19 cellular contexts compared by ENCODE assay signal in the genomic region with DNA sequence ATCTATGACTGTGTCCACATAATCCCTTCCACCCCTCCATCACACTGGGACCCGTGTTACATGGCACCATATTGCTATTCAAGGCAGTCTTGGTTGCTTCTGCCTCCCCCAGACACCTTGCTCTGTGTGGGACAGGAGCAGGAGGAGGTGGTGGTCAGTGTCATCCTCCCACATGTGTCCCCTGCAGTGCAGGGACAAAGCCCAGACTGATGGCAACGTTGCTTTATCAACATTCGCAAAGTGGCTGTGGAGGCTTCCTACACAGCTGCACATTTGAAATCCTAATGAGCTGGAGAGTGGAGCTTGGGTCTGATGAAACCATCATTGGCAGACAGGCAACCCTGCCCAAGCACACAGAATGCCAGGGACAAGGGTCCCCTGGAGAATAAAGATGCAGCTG. TPM values are rescaled to one million over a fixed set of nuclear protein-coding genes. Genes with fewer than 3 reads are reported as not detected.
"Had no signal": no experiment of that assay in that cellular context is flagged by ENCODE, and none has a peak within 500 bp of the region (broad histone marks: within the 10 kb centered on the region; RNA-seq: fewer than 3 reads in every experiment).

No MANE protein-coding gene starts in this region.

- H3K9ac ChIP-seq: SK-N-SH had no signal

- H3K27ac ChIP-seq: brain microvascular endothelial cell, esophagus squamous epithelium, lower lobe of right lung, sigmoid colon, tibial nerve had no signal

- H3K9me3 ChIP-seq: lower lobe of right lung, SK-N-SH, tibial nerve had no signal

- H3K27ac Mint-ChIP-seq: activated B cell treated with CpG ODN at 0.5 μM for 24 hours; activated CD4-positive, alpha-beta memory T cell treated with anti-CD3 and anti-CD28 coated beads for 36 hours; activated naive CD8-positive, alpha-beta T cell treated with anti-CD3 and anti-CD28 coated beads, Interleukin-2, amount 10 ng/mL, durations not matched to agents 7 days and 5 days; stimulated activated naive B cell treated with anti-CD40 and anti-IgM and Interleukin-4, amounts not matched to agents 10 μg/mL and 1 μg/mL and 100 μg/mL, for 72 hours; T-cell had no signal

- DNase-seq: activated B cell treated with CpG ODN at 0.5 μM for 24 hours; activated CD4-positive, alpha-beta memory T cell treated with anti-CD3 and anti-CD28 coated beads for 36 hours; activated CD4-positive, alpha-beta T cell treated with anti-CD3 and anti-CD28 coated beads for 4 hours; activated naive CD4-positive, alpha-beta T cell treated with Interleukin-2 at 50 U/mL for 16 hours; activated naive CD8-positive, alpha-beta T cell treated with anti-CD3 and anti-CD28 coated beads, Interleukin-2, amount 10 ng/mL, durations not matched to agents 7 days and 5 days; activated T-cell treated with anti-CD3 and anti-CD28 coated beads for 4 hours; brain microvascular endothelial cell; cortex of kidney; effector CD8-positive, alpha-beta T cell; esophagus squamous epithelium; left colon; lower lobe of right lung; sigmoid colon; SK-N-SH; stimulated activated naive B cell treated with anti-CD40 and anti-IgM and Interleukin-4, amounts not matched to agents 10 μg/mL and 1 μg/mL and 100 μg/mL, for 72 hours; T-cell; T-helper 9 cell had no signal

- H3K36me3 ChIP-seq: brain microvascular endothelial cell, esophagus squamous epithelium, lower lobe of right lung, sigmoid colon, tibial nerve had no signal

- H3K4me1 Mint-ChIP-seq: activated B cell treated with CpG ODN at 0.5 μM for 24 hours; activated naive CD8-positive, alpha-beta T cell treated with anti-CD3 and anti-CD28 coated beads, Interleukin-2, amount 10 ng/mL, durations not matched to agents 7 days and 5 days; stimulated activated naive B cell treated with anti-CD40 and anti-IgM and Interleukin-4, amounts not matched to agents 10 μg/mL and 1 μg/mL and 100 μg/mL, for 72 hours; T-cell had no signal

- H3K4me1 ChIP-seq: sigmoid colon had no signal

- H3K4me3 ChIP-seq: esophagus squamous epithelium, lower lobe of right lung, sigmoid colon, tibial nerve had no signal

- H3K36me3 Mint-ChIP-seq: activated CD4-positive, alpha-beta memory T cell treated with anti-CD3 and anti-CD28 coated beads for 36 hours; activated naive CD8-positive, alpha-beta T cell treated with anti-CD3 and anti-CD28 coated beads, Interleukin-2, amount 10 ng/mL, durations not matched to agents 7 days and 5 days; stimulated activated naive B cell treated with anti-CD40 and anti-IgM and Interleukin-4, amounts not matched to agents 10 μg/mL and 1 μg/mL and 100 μg/mL, for 72 hours; T-cell had no signal

- H3K4me3 Mint-ChIP-seq: activated B cell treated with CpG ODN at 0.5 μM for 24 hours; activated CD4-positive, alpha-beta memory T cell treated with anti-CD3 and anti-CD28 coated beads for 36 hours; activated naive CD8-positive, alpha-beta T cell treated with anti-CD3 and anti-CD28 coated beads, Interleukin-2, amount 10 ng/mL, durations not matched to agents 7 days and 5 days; stimulated activated naive B cell treated with anti-CD40 and anti-IgM and Interleukin-4, amounts not matched to agents 10 μg/mL and 1 μg/mL and 100 μg/mL, for 72 hours; T-cell had no signal

- ATAC-seq: left colon; lower lobe of right lung; stimulated activated naive B cell treated with anti-CD40 and anti-IgM and Interleukin-4, amounts not matched to agents 10 μg/mL and 1 μg/mL and 100 μg/mL, for 72 hours; T-cell had no signal

- H3K9me3 Mint-ChIP-seq: activated B cell treated with CpG ODN at 0.5 μM for 24 hours; activated CD4-positive, alpha-beta memory T cell treated with anti-CD3 and anti-CD28 coated beads for 36 hours; activated naive CD8-positive, alpha-beta T cell treated with anti-CD3 and anti-CD28 coated beads, Interleukin-2, amount 10 ng/mL, durations not matched to agents 7 days and 5 days; T-cell had no signal

- H3K27me3 ChIP-seq: tibial nerve had no signal

RNA-seq across cellular contexts. Expression of a gene that starts 26.2 kb away (rescaled TPM):
- total RNA-seq: activated B cell treated with CpG ODN at 0.5 μM for 24 hours; activated CD4-positive, alpha-beta memory T cell treated with anti-CD3 and anti-CD28 coated beads for 36 hours; activated naive CD8-positive, alpha-beta T cell treated with anti-CD3 and anti-CD28 coated beads, Interleukin-2, amount 10 ng/mL, durations not matched to agents 7 days and 5 days; endothelial cell of umbilical vein; esophagus squamous epithelium; lower lobe of right lung; T-cell had no signal
- polyA plus RNA-seq: endothelial cell of umbilical vein, SK-N-SH had no signal
